ENCODE assay signal across 8 cellular contexts in genomic region chr13:20475927-20476691, GRCh38. TPM values are rescaled to one million over a fixed set of nuclear protein-coding genes. Genes with fewer than 3 reads are reported as not detected.
A peak's percentile ranks its signal among the peaks of the same experiment; 100 is the strongest.
DNase-seq lines count a peak whose midpoint lies in the region; ATAC-seq, FAIRE-seq and TF ChIP-seq lines count a peak whose summit lies in the region.

No MANE protein-coding gene starts in this region.

- in situ Hi-C loops in GM12878 (cut with MboI), result no loop called here

- H3K4me2 ChIP-seq in GM12878 (ENCODE audit: control insufficient read depth, insufficient read depth), result peak overlapping the region; percentile 60
- no peak overlapping the region for H3K4me2 ChIP-seq in smooth muscle cell

- 41% methylated on average over 17 of the region's 18 CpGs for WGBS in GM12878 (ENCODE audit: insufficient coverage, insufficient replicate concordance, low lambda C conversion rate, missing lambda C conversion rate)
- WGBS in smooth muscle cell (ENCODE audit: low lambda C conversion rate), result 79% methylated on average over 17 of the region's 18 CpGs

- FAIRE-seq in GM12878 (lab: Jason Lieb, UNC), result peak; percentile 99

- RAD21 ChIA-PET in GM12878 (lab: Charles Lee; ENCODE audit: unreplicated experiment), result interaction anchor here (1.1 to 1.2 kb wide), 2 partner anchors 17 to 64 kb away, joined by 3 to 6 read pairs; no protein-coding TSS in a partner anchor

- CTCF ChIA-PET in GM12878 (lab: Yijun Ruan, JAX), result interaction anchor here (0.7 to 1.6 kb wide), 4 partner anchors 12 to 353 kb away, joined by 3 to 4 read pairs (median 3); no protein-coding TSS in a partner anchor
- CTCF ChIA-PET in A673 (lab: Charles Lee), result no interaction called here

- H2AFZ ChIP-seq in GM12878 (ENCODE audit: control insufficient read depth, low read depth, low read length), result peak overlapping the region; percentile 78
- H2AFZ ChIP-seq in smooth muscle cell (ENCODE audit: low read depth), result no peak overlapping the region

- TF ChIP-seq RAD21 in GM12878 (IDR thresholded peaks at IDR 0.05; ENCODE audit: insufficient read depth, low read depth, low read length), result no peak

- H4K20me1 ChIP-seq in GM12878 (ENCODE audit: control insufficient read depth, insufficient read depth), result no peaks in the 10 kb centered on the region
- no peaks in the 10 kb centered on the region for H4K20me1 ChIP-seq in smooth muscle cell (ENCODE audit: low read depth)

- POLR2A ChIA-PET in GM12878 (lab: Charles Lee) (no interaction called here), A673 (lab: Charles Lee; ENCODE audit: low non-redundant PET) (no interaction called here)

- intact Hi-C loops in GM12878 (cut with micrococcal nuclease; ENCODE audit: unreplicated experiment) (no loop called here), A673 (cut with micrococcal nuclease; ENCODE audit: unreplicated experiment) (no loop called here)

- BruUV-seq in GM12878 (replicated peaks; lab: Mats Ljungman, UMichigan) (no TSS peak), A673 (replicated peaks; lab: Mats Ljungman, UMichigan) (no TSS peak)

- TF ChIP-seq CTCF in GM12878 (IDR thresholded peaks at IDR 0.05 in 2 of 3, conservative IDR thresholded peaks at IDR 0.05 in 1 of 3; ENCODE audit: control insufficient read depth in 2 of 3, extremely low read depth in 1 of 3, insufficient read depth in 1 of 3, low read depth in 3 of 3, low read length in 3 of 3), result no peak
- no peak for TF ChIP-seq CTCF in smooth muscle cell (IDR thresholded peaks at IDR 0.05; ENCODE audit: borderline replicate concordance, insufficient read depth, poor library complexity, severe bottlenecking)
- no peak for TF ChIP-seq CTCF in A673 (conservative IDR thresholded peaks at IDR 0.05; ENCODE audit: low read depth, low read length)

- no peaks in the 10 kb centered on the region for H3K36me3 ChIP-seq in GM12878 (ENCODE audit: control insufficient read depth in 2 of 2, insufficient read depth in 2 of 2, low read length in 1 of 2)
- no peaks in the 10 kb centered on the region for H3K36me3 ChIP-seq in smooth muscle cell (ENCODE audit: low read depth)
- no peaks in the 10 kb centered on the region for H3K36me3 ChIP-seq in A673 (ENCODE audit: insufficient read depth, low read length, poor library complexity, severe bottlenecking)

- H3F3A ChIP-seq in smooth muscle cell (ENCODE audit: low read depth), result no peaks in the 10 kb centered on the region

- SMC1A ChIA-PET in GM12878 (lab: Charles Lee; ENCODE audit: uncharacterized antibody, unreplicated experiment), result no interaction called here

- H3K9me3 ChIP-seq in GM12878 (replicated peaks; ENCODE audit: control insufficient read depth, insufficient read depth, low read length), result no peaks in the 10 kb centered on the region
- H3K9me3 ChIP-seq in smooth muscle cell (replicated peaks; ENCODE audit: low read depth), result no peaks in the 10 kb centered on the region
- no peaks in the 10 kb centered on the region for H3K9me3 ChIP-seq in A673 (ENCODE audit: low read depth, low read length, poor library complexity, severe bottlenecking)

- DNase-seq in T-helper 1 cell (peak; percentile 35 to 93 (median 57)), GM12878 (ENCODE audit: low read depth, low spot score) (peak; percentile 65), erythroblast (lab: John Stamatoyannopoulos, UW) (no peak), smooth muscle cell (lab: John Stamatoyannopoulos, UW; ENCODE audit: unreplicated experiment) (no peak), A673 (ENCODE audit: low spot score) (no peak)
- DNase-seq in stimulated activated CD4-positive, alpha-beta T cell treated with anti-CD3 and anti-CD28 coated beads, Interleukin-2, amount 100 ng/mL, for 24 hours, result peak; percentile 57 to 71

- H3K27me3 ChIP-seq in GM12878 (replicated peaks in 1 of 2; ENCODE audit: control insufficient read depth in 2 of 2, insufficient read depth in 2 of 2, low read length in 1 of 2) (no peaks in the 10 kb centered on the region), smooth muscle cell (ENCODE audit: low read depth) (no peaks in the 10 kb centered on the region), A673 (replicated peaks; ENCODE audit: insufficient read depth, low read depth, low read length, poor library complexity) (no peaks in the 10 kb centered on the region)

- no peaks in the 10 kb centered on the region for H3K79me2 ChIP-seq in GM12878 (ENCODE audit: control insufficient read depth, insufficient read depth, low read length)
- H3K79me2 ChIP-seq in smooth muscle cell (ENCODE audit: low read depth), result no peaks in the 10 kb centered on the region

- H3K9ac ChIP-seq in GM12878 (ENCODE audit: control insufficient read depth, insufficient read depth, low read length), result peak overlapping the region; percentile 40; the same call in 1 of the 2 replicates
- H3K9ac ChIP-seq in smooth muscle cell (ENCODE audit: low read depth), result no peak overlapping the region

- ATAC-seq in GM18909 (IDR thresholded peaks at IDR 0.05; ENCODE audit: poor library complexity, unreplicated experiment) (peak; percentile 95), HG02885 (IDR thresholded peaks at IDR 0.05; ENCODE audit: poor library complexity, unreplicated experiment) (peak; percentile 98), GM12878 (peak; percentile 97)

- TF ChIP-seq EP300 in GM12878 (IDR thresholded peaks at IDR 0.05; ENCODE audit: borderline replicate concordance in 1 of 2, control insufficient read depth in 1 of 2, low read depth in 2 of 2, low read length in 2 of 2), result no peak; a peak in 2 of 4 replicates

- H3K4me3 ChIP-seq in GM12878 (0 out of 2 replicates have a peak overlapping the region, but pooled peaks have one; percentile 3), smooth muscle cell (no peak overlapping the region), A673 (ENCODE audit: low read depth, low read length, poor library complexity, severe bottlenecking) (no peak overlapping the region)

- TF ChIP-seq POLR2A in GM12878 (IDR thresholded peaks at IDR 0.05; ENCODE audit: low read depth, low read length) (peak; percentile 41; the same call in 1 of the 2 replicates), erythroblast (IDR thresholded peaks at IDR 0.05; ENCODE audit: low read length) (no peak)

- H3K4me1 ChIP-seq in GM12878 (ENCODE audit: control insufficient read depth, insufficient read depth, low read length) (peaks cover 15% of the 10 kb centered on the region), smooth muscle cell (ENCODE audit: low read depth) (no peaks in the 10 kb centered on the region), A673 (ENCODE audit: insufficient read depth, low read length, poor library complexity, severe bottlenecking) (no peaks in the 10 kb centered on the region)

- H3K27ac ChIP-seq in GM12878 (ENCODE audit: control insufficient read depth, insufficient read depth) (peak overlapping the region; percentile 60), smooth muscle cell (ENCODE audit: low read depth) (no peak overlapping the region), A673 (ENCODE audit: low read depth, low read length, poor library complexity, severe bottlenecking) (no peak overlapping the region)

TF ChIP-seq in GM12878, 131 proteins besides CTCF, POLR2A, EP300 and RAD21 (continues in another document):
- TF ChIP-seq TCF12 (IDR thresholded peaks at IDR 0.05; ENCODE audit: low read depth, low read length) (peak; percentile 73; the same call in 1 of the 2 replicates), NFIC (IDR thresholded peaks at IDR 0.05; ENCODE audit: low read depth, low read length) (peak; percentile 85), ETV6 (conservative IDR thresholded peaks at IDR 0.05 in 1 of 2, IDR thresholded peaks at IDR 0.05 in 1 of 2; ENCODE audit: borderline replicate concordance in 1 of 2, low read depth in 1 of 2) (peak in 1 of 2 experiments; percentile 100; a peak in 2 of 4 replicates), CBFB (IDR thresholded peaks at IDR 0.05; ENCODE audit: low read depth) (peak; percentile 88), ZZZ3 (IDR thresholded peaks at IDR 0.05; ENCODE audit: control insufficient read depth, insufficient read length, low read depth) (no peak), TCF3 (IDR thresholded peaks at IDR 0.05; ENCODE audit: borderline replicate concordance, insufficient read depth, low read depth, low read length) (peak; percentile 84; the same call in 1 of the 2 replicates), RELB (IDR thresholded peaks at IDR 0.05; ENCODE audit: low read depth) (0 out of 2 replicates have a peak, but pooled peaks have one; percentile 38), PAX5 (IDR thresholded peaks at IDR 0.05; ENCODE audit: borderline replicate concordance, low read depth, low read length) (peak; percentile 85; the same call in 1 of the 2 replicates), FOXM1 (IDR thresholded peaks at IDR 0.05; ENCODE audit: low read depth, low read length) (peak; percentile 75)

RNA-seq across cellular contexts. Expression of gene CRYL1, which starts 49.5 kb away (rescaled TPM):
- 24.8 and 28.0 TPM in 2 replicates for total RNA-seq in GM12878 (2013; cell fraction: nucleolus; rRNA removed)
- total RNA-seq in GM12878 (2014; rRNA removed) (11.3 and 11.5 TPM in 2 replicates), GM12878 (2014; rRNA removed; fragmentation: Illumina TruSeq; extraction: Trizol) (7.3 and 7.5 TPM in 2 replicates), GM12878 (2021) (10.4 and 10.7 TPM in 2 replicates), smooth muscle cell (6.5 and 13.6 TPM in 2 replicates), A673 (2021) (5.9 and 9.9 TPM in 2 replicates)
- 12.6 TPM for polyA plus RNA-seq in GM12878 (2011; ENCODE audit: low read depth)
- polyA plus RNA-seq in GM12878 (2011; rRNA removed) (33.7 and 36.7 TPM in 2 replicates), GM12878 (2014; fragmentation: Illumina TruSeq; extraction: Trizol) (8.0 and 12.9 TPM in 2 replicates), GM12878 (2014; fragmentation: Nextera tagmentation; extraction: Ambion mirVana) (1 to 10 TPM; 5.5 to 7.9 TPM), GM12878 (2014; rRNA removed) (11.6 and 13.8 TPM in 2 replicates), GM12878 (2016; fragmentation: Nextera tagmentation; extraction: Ambion mirVana) (10 to 100 TPM; 13.0 to 13.8 TPM), smooth muscle cell (7.2 and 12.4 TPM in 2 replicates)
- polyA plus RNA-seq in GM12878 (2011; cell fraction: cytosol; rRNA removed), result 38.7 and 51.2 TPM in 2 replicates
- 19.9 and 25.2 TPM in 2 replicates for polyA plus RNA-seq in GM12878 (2011; cell fraction: nucleus; rRNA removed)
- polyA plus RNA-seq in GM12878 (2012), result 13.4 and 17.8 TPM in 2 replicates
- polyA minus RNA-seq in GM12878 (2011; rRNA and poly(A)+ RNA removed), result 27.8 and 30.2 TPM in 2 replicates
- polyA minus RNA-seq in GM12878 (2011; cell fraction: cytosol; rRNA and poly(A)+ RNA removed), result 4.9 and 6.0 TPM in 2 replicates
- polyA minus RNA-seq in GM12878 (2011; cell fraction: nucleus; rRNA and poly(A)+ RNA removed), result 7.1 and 8.6 TPM in 2 replicates

Comparison
In these comparisons a context has a peak if more than half of its experiments do, and no peak if none do; other contexts are left out.
1. DNase-seq: peak in T-helper 1 cell (5 of 5), GM12878 (single experiment) and stimulated activated CD4-positive, alpha-beta T cell treated with anti-CD3 and anti-CD28 coated beads, Interleukin-2, amount 100 ng/mL, for 24 hours (2 of 2); none in erythroblast (0 of 2), smooth muscle cell (single experiment) and A673 (single experiment).
2. Peak in every context shown above with its lines, with median percentiles within 50 percentile points of each other: ATAC-seq.